ENCODE assay signal across 18 cellular contexts in genomic region chr5:132510076-132510475, GRCh38. TPM values are rescaled to one million over a fixed set of nuclear protein-coding genes. Genes with fewer than 3 reads are reported as not detected.
A peak's percentile ranks its signal among the peaks of the same experiment; 100 is the strongest.
DNase-seq lines count a peak whose midpoint lies in the region; ATAC-seq, FAIRE-seq and TF ChIP-seq lines count a peak whose summit lies in the region.
"Had no signal": no experiment of that assay in that cellular context is flagged by ENCODE, and none has a peak within 500 bp of the region (broad histone marks: within the 10 kb centered on the region; RNA-seq: fewer than 3 reads in every experiment).

No MANE protein-coding gene starts in this region.

- no peak overlapping the region for H3K4me3 ChIP-seq in A549
- H3K4me3 ChIP-seq in fibroblast of pulmonary artery (replicated peaks; ENCODE audit: low read depth, low read length), result no peak overlapping the region
- no peak overlapping the region for H3K4me3 ChIP-seq in body of pancreas
- no peak overlapping the region for H3K4me3 ChIP-seq in tibial artery
- H3K4me3 ChIP-seq: ascending aorta, heart right ventricle, spleen had no signal

- CTCF ChIA-PET in A549 (lab: Yijun Ruan, JAX), result interaction anchor here (1.0 to 4.2 kb wide), 4 partner anchors 10 to 123 kb away, joined by 3 to 22 read pairs (median 13); no protein-coding TSS in a partner anchor

- H3K4me1 ChIP-seq in A549 (peaks cover 9% of the 10 kb centered on the region), body of pancreas (peaks cover 8% of the 10 kb centered on the region), tibial artery (peaks cover 0 to 15% (median 12%) of the 10 kb centered on the region in 4 donors)

- TF ChIP-seq CTCF in A549 (IDR thresholded peaks at IDR 0.05) (no peak), fibroblast of pulmonary artery (IDR thresholded peaks at IDR 0.05; ENCODE audit: low read length, missing control alignments) (no peak), body of pancreas (IDR thresholded peaks at IDR 0.05) (no peak), tibial artery (IDR thresholded peaks at IDR 0.05) (no peak)

- no peak overlapping the region for H3K4me2 ChIP-seq in A549

- FAIRE-seq in A549 (lab: Jason Lieb, UNC) (no peak), GM18507 (lab: Jason Lieb, UNC) (peak; percentile 39)

- TF ChIP-seq RAD21 in A549 (conservative IDR thresholded peaks at IDR 0.05 in 1 of 2, IDR thresholded peaks at IDR 0.05 in 1 of 2), result no peak

- ATAC-seq in A549, result no peak
- ATAC-seq in GM21423 (IDR thresholded peaks at IDR 0.05; ENCODE audit: unreplicated experiment), result no peak
- no peak for ATAC-seq in body of pancreas
- ATAC-seq: heart right ventricle; left cardiac atrium; stimulated activated naive CD8-positive, alpha-beta T cell treated with anti-CD3 and anti-CD28 coated beads, Interleukin-15, amount 100 ng/mL, for 72 hours had no signal

- no peak overlapping the region for H3K27ac ChIP-seq in A549
- no peak overlapping the region for H3K27ac ChIP-seq in body of pancreas
- no peak overlapping the region for H3K27ac ChIP-seq in tibial artery
- H3K27ac ChIP-seq: ascending aorta, heart right ventricle, spleen had no signal

- H3K9me3 ChIP-seq in A549, result peaks cover 18% of the 10 kb centered on the region; the same call in 2 of the 3 replicates
- no peaks in the 10 kb centered on the region for H3K9me3 ChIP-seq in body of pancreas
- H3K9me3 ChIP-seq in tibial artery, result no peaks in the 10 kb centered on the region
- H3K9me3 ChIP-seq: spleen had no signal

- H3K36me3 ChIP-seq in body of pancreas (replicated peaks in 1 of 2; ENCODE audit: insufficient read depth in 1 of 2, low read depth in 2 of 2) (no peaks in the 10 kb centered on the region), tibial artery (no peaks in the 10 kb centered on the region)
- H3K36me3 ChIP-seq: ascending aorta, heart right ventricle, spleen had no signal

- no peak for TF ChIP-seq EP300 in A549 (IDR thresholded peaks at IDR 0.05)

- POLR2A ChIA-PET in A549 (lab: Yijun Ruan, JAX), result no interaction called here

- DNase-seq in A549 (ENCODE audit: low read depth in 1 of 2, low spot score in 1 of 2) (no peak), GM18507 (ENCODE audit: extremely low spot score, insufficient read length, low read depth) (no peak), SW480 (ENCODE audit: low spot score) (peak; percentile 38), fibroblast of pulmonary artery (ENCODE audit: low read depth) (peak; percentile 85), body of pancreas (no peak), NCI-H187 treated with DMSO at 0.1 percent for 48 hours (lab: John Stamatoyannopoulos, UW) (no peak), tibial artery (no peak)
- DNase-seq: activated CD8-positive, alpha-beta memory T cell treated with anti-CD3 and anti-CD28 coated beads for 24 hours; activated effector memory CD4-positive, alpha-beta T cell treated with Interleukin-2 at 50 U/mL for 16 hours; effector CD8-positive, alpha-beta T cell; heart right ventricle; left cardiac atrium; NCI-H2171 treated with DMSO at 0.1 percent for 48 hours; spleen; stimulated activated naive CD8-positive, alpha-beta T cell treated with anti-CD3 and anti-CD28 coated beads, Interleukin-15, amount 100 ng/mL, for 72 hours had no signal

- TF ChIP-seq POLR2A in A549 (IDR thresholded peaks at IDR 0.05; ENCODE audit: low read length), result no peak
- TF ChIP-seq POLR2A in body of pancreas (IDR thresholded peaks at IDR 0.05), result no peak

- H3K27me3 ChIP-seq in body of pancreas, result no peaks in the 10 kb centered on the region
- H3K27me3 ChIP-seq in tibial artery, result no peaks in the 10 kb centered on the region
- H3K27me3 ChIP-seq: ascending aorta, heart right ventricle, spleen had no signal

- intact Hi-C loops in body of pancreas (cut with DNase I) (no loop called here), tibial artery (cut with DNase I; ENCODE audit: low total_unique reads) (no loop called here)

TF ChIP-seq in A549, 52 proteins besides CTCF, POLR2A, EP300 and RAD21:
- TF ChIP-seq MAFK (IDR thresholded peaks at IDR 0.05; ENCODE audit: partially characterized antibody) (peak; percentile 26), FOSL2 (IDR thresholded peaks at IDR 0.05) (no peak), FOSL2 (CRISPR knock-in tag; IDR thresholded peaks at IDR 0.05) (peak; percentile 79), HOXB5 (CRISPR knock-in tag; IDR thresholded peaks at IDR 0.05) (0 out of 2 replicates have a peak, but pooled peaks have one; percentile 33), SMC3 (IDR thresholded peaks at IDR 0.05) (no peak)
TF ChIP-seq in A549: peak in this region for 3.

RNA-seq across cellular contexts. Expression of gene IRF1, which starts 19.5 kb away (rescaled TPM):
- polyA plus RNA-seq in A549 (2011; rRNA removed) (10.9 and 11.2 TPM in 2 replicates), A549 (2017; fragmentation: RNase III; extraction: RNeasy Plus Mini Kit Qiagen cat#74134 plus additional on column Dnase treatment) (13.3 to 15.5 TPM (median 15.1 TPM) in 3 replicates)
- polyA plus RNA-seq in A549 (2012; cell fraction: cytosol; rRNA removed), result 9.7 and 13.3 TPM in 2 replicates
- polyA plus RNA-seq in A549 (2012; cell fraction: nucleus; rRNA removed), result 19.8 and 22.3 TPM in 2 replicates
- 27.8 and 35.9 TPM in 2 replicates for polyA minus RNA-seq in A549 (2011; rRNA and poly(A)+ RNA removed)
- 10 to 100 TPM; 12.2 to 15.5 TPM for total RNA-seq in body of pancreas

RNA-seq across cellular contexts. Expression of gene IL5, which starts 33.2 kb away (rescaled TPM):
- polyA plus RNA-seq in A549 (2011; rRNA removed) (not detected in 2 replicates), A549 (2017; fragmentation: RNase III; extraction: RNeasy Plus Mini Kit Qiagen cat#74134 plus additional on column Dnase treatment) (not detected in 3 replicates)
- not detected in 2 replicates for polyA plus RNA-seq in A549 (2012; cell fraction: cytosol; rRNA removed)
- not detected in 2 replicates for polyA plus RNA-seq in A549 (2012; cell fraction: nucleus; rRNA removed)
- not detected in 2 replicates for polyA minus RNA-seq in A549 (2011; rRNA and poly(A)+ RNA removed)
- not detected for total RNA-seq in body of pancreas
- total RNA-seq: ascending aorta, heart right ventricle, left cardiac atrium, osteocyte, spleen had no signal
- polyA plus RNA-seq: heart right ventricle, spleen had no signal

RNA-seq across cellular contexts. Expression of gene RAD50, which starts 46.7 kb away (rescaled TPM):
- polyA plus RNA-seq in A549 (2011; rRNA removed) (51.6 and 81.5 TPM in 2 replicates), A549 (2017; fragmentation: RNase III; extraction: RNeasy Plus Mini Kit Qiagen cat#74134 plus additional on column Dnase treatment) (39.6 to 48.2 TPM (median 41.6 TPM) in 3 replicates)
- polyA plus RNA-seq in A549 (2012; cell fraction: cytosol; rRNA removed), result 11.8 and 15.2 TPM in 2 replicates
- polyA plus RNA-seq in A549 (2012; cell fraction: nucleus; rRNA removed), result 10.5 and 17.1 TPM in 2 replicates
- 50.3 and 61.0 TPM in 2 replicates for polyA minus RNA-seq in A549 (2011; rRNA and poly(A)+ RNA removed)
- 10 to 100 TPM; 18.7 to 42.5 TPM for total RNA-seq in body of pancreas

Comparison
In these comparisons a context has a peak if more than half of its experiments do, and no peak if none do; other contexts are left out.
1. DNase-seq: peak in SW480 (single experiment) and fibroblast of pulmonary artery (single experiment); none in A549 (0 of 2), GM18507 (single experiment), body of pancreas (0 of 4), NCI-H187 treated with DMSO at 0.1 percent for 48 hours (single experiment) and tibial artery (0 of 2).